In genomic region chr1:165138960-165139359, GRCh38 we compare ENCODE assay signal across 20 cellular contexts.
"Had no signal": no experiment of that assay in that cellular context is flagged by ENCODE, and none has a peak within 500 bp of the region (broad histone marks: within the 10 kb centered on the region; RNA-seq: fewer than 3 reads in every experiment).

No MANE protein-coding gene starts in this region.

- H3K4me1 ChIP-seq: heart left ventricle, left ventricle myocardium inferior, lower lobe of right lung, pancreas, spleen, tibial artery, upper lobe of left lung, uterus had no signal

- H3K27ac ChIP-seq: heart left ventricle, left ventricle myocardium inferior, lower lobe of right lung, pancreas, spleen, tibial artery, upper lobe of left lung, uterus had no signal

- H3K4me1 Mint-ChIP-seq: stimulated activated memory B cell treated with anti-CD40 and anti-IgM and Interleukin-4, amounts not matched to agents 10 μg/mL and 1 μg/mL and 100 μg/mL, for 72 hours had no signal

- H3K9me3 Mint-ChIP-seq: dendritic cell treated with granulocyte-macrophage colony-stimulating factor and Interleukin-4, amounts not matched to agents 40 ng/mL and 50 ng/mL, for 4 days; natural killer cell treated with Interleukin-12 subunit alpha and Interleukin-12 subunit beta and Interleukin-15 and Interleukin-18, amount 100 ng/mL, for 72 hours; stimulated activated memory B cell treated with anti-CD40 and anti-IgM and Interleukin-4, amounts not matched to agents 10 μg/mL and 1 μg/mL and 100 μg/mL, for 72 hours; stimulated activated naive CD8-positive, alpha-beta T cell treated with anti-CD3 and anti-CD28 coated beads, Interleukin-15, Interleukin-2, amounts not matched to agents 100 ng/mL and 50 ng/mL, for 24 hours had no signal

- H3K36me3 ChIP-seq: heart left ventricle, left ventricle myocardium inferior, lower lobe of right lung, pancreas, spleen, tibial artery, upper lobe of left lung, uterus had no signal

- H3K4me3 ChIP-seq: heart left ventricle, left ventricle myocardium inferior, lower lobe of right lung, pancreas, spleen, tibial artery, upper lobe of left lung, uterus had no signal

- DNase-seq: heart left ventricle; hypothalamus; islet precursor cell; left ventricle myocardium inferior; lower lobe of right lung; mesenchymal stem cell; midbrain; occipital lobe; pancreas; spleen; stimulated activated CD4-positive, alpha-beta T cell treated with anti-CD3 and anti-CD28 coated beads, Interleukin-15, amount 100 ng/mL, for 24 hours; stimulated activated CD4-positive, alpha-beta T cell treated with anti-CD3 and anti-CD28 coated beads, Interleukin-1b, Interleukin-23, amount 100 ng/mL, for 48 hours; stimulated activated CD4-positive, alpha-beta T cell treated with anti-CD3 and anti-CD28 coated beads, Interleukin-4, amount 100 ng/mL, for 24 hours; tibial artery; upper lobe of left lung; uterus had no signal

- H3K4me3 Mint-ChIP-seq: dendritic cell treated with granulocyte-macrophage colony-stimulating factor and Interleukin-4, amounts not matched to agents 40 ng/mL and 50 ng/mL, for 4 days; natural killer cell treated with Interleukin-12 subunit alpha and Interleukin-12 subunit beta and Interleukin-15 and Interleukin-18, amount 100 ng/mL, for 72 hours; stimulated activated memory B cell treated with anti-CD40 and anti-IgM and Interleukin-4, amounts not matched to agents 10 μg/mL and 1 μg/mL and 100 μg/mL, for 72 hours; stimulated activated naive CD8-positive, alpha-beta T cell treated with anti-CD3 and anti-CD28 coated beads, Interleukin-15, Interleukin-2, amounts not matched to agents 100 ng/mL and 50 ng/mL, for 24 hours had no signal

- H3K9me3 ChIP-seq: left ventricle myocardium inferior, lower lobe of right lung, pancreas, spleen, tibial artery, upper lobe of left lung, uterus had no signal

- H3K27me3 Mint-ChIP-seq: stimulated activated naive CD8-positive, alpha-beta T cell treated with anti-CD3 and anti-CD28 coated beads, Interleukin-15, Interleukin-2, amounts not matched to agents 100 ng/mL and 50 ng/mL, for 24 hours had no signal

- H3K36me3 Mint-ChIP-seq: natural killer cell treated with Interleukin-12 subunit alpha and Interleukin-12 subunit beta and Interleukin-15 and Interleukin-18, amount 100 ng/mL, for 72 hours; stimulated activated memory B cell treated with anti-CD40 and anti-IgM and Interleukin-4, amounts not matched to agents 10 μg/mL and 1 μg/mL and 100 μg/mL, for 72 hours had no signal

- H3K27ac Mint-ChIP-seq: dendritic cell treated with granulocyte-macrophage colony-stimulating factor and Interleukin-4, amounts not matched to agents 40 ng/mL and 50 ng/mL, for 4 days; natural killer cell treated with Interleukin-12 subunit alpha and Interleukin-12 subunit beta and Interleukin-15 and Interleukin-18, amount 100 ng/mL, for 72 hours; stimulated activated memory B cell treated with anti-CD40 and anti-IgM and Interleukin-4, amounts not matched to agents 10 μg/mL and 1 μg/mL and 100 μg/mL, for 72 hours; stimulated activated naive CD8-positive, alpha-beta T cell treated with anti-CD3 and anti-CD28 coated beads, Interleukin-15, Interleukin-2, amounts not matched to agents 100 ng/mL and 50 ng/mL, for 24 hours had no signal

- H3K27me3 ChIP-seq: upper lobe of left lung, uterus had no signal
